1 cellular context compared by ENCODE assay signal in genomic region chr16:50152807-50153647, GRCh38.
TF ChIP-seq lines count a peak whose summit lies in the region.

Gene TENT4B, plus strand, starts transcription at chr16:50153306. Its CDS starts 316 bp downstream, at chr16:50153622.

TF ChIP-seq in HepG2, 621 proteins besides CTCF, POLR2A, EP300 and RAD21 (continued from another document and continues in another):
- TF ChIP-seq ZXDC (CRISPR knock-in tag; IDR thresholded peaks at IDR 0.05) (peak; percentile 58; the same call in 1 of the 2 replicates), ZNF546 (CRISPR knock-in tag; conservative IDR thresholded peaks at IDR 0.05) (peak; percentile 70; the same call in 1 of the 2 replicates), SP1 (IDR thresholded peaks at IDR 0.05) (no peak), SP1 (CRISPR knock-in tag; IDR thresholded peaks at IDR 0.05) (peak; percentile 83), NCOA2 (CRISPR knock-in tag; IDR thresholded peaks at IDR 0.05) (no peak), ZNF382 (CRISPR knock-in tag; IDR thresholded peaks at IDR 0.05; ENCODE audit: borderline replicate concordance) (no peak), ZNF839 (CRISPR knock-in tag; IDR thresholded peaks at IDR 0.05; ENCODE audit: borderline replicate concordance) (peak; percentile 96), THAP7 (CRISPR knock-in tag; IDR thresholded peaks at IDR 0.05) (peak; percentile 31; the same call in 1 of the 2 replicates), ZNF550 (CRISPR knock-in tag; IDR thresholded peaks at IDR 0.05; ENCODE audit: borderline replicate concordance) (peak; percentile 70; the same call in 1 of the 2 replicates), THAP8 (CRISPR knock-in tag; IDR thresholded peaks at IDR 0.05; ENCODE audit: borderline replicate concordance) (peak; percentile 86; the same call in 1 of the 2 replicates), BRCA1 (CRISPR knock-in tag; IDR thresholded peaks at IDR 0.05) (no peak; the same call in 1 of the 2 replicates), ZFYVE20 (CRISPR knock-in tag; IDR thresholded peaks at IDR 0.05; ENCODE audit: borderline replicate concordance, low read depth) (peak; percentile 92), KLF6 (CRISPR knock-in tag; IDR thresholded peaks at IDR 0.05) (peak; percentile 94; the same call in 1 of the 2 replicates), CEBPG (CRISPR knock-in tag; IDR thresholded peaks at IDR 0.05) (no peak; the same call in 1 of the 2 replicates), CREM (IDR thresholded peaks at IDR 0.05) (no peak), CREM (CRISPR knock-in tag; IDR thresholded peaks at IDR 0.05) (no peak), ATF4 (CRISPR knock-in tag; IDR thresholded peaks at IDR 0.05) (no peak), SIN3A (IDR thresholded peaks at IDR 0.05; ENCODE audit: borderline replicate concordance, low read depth, low read length) (peak; percentile 67; the same call in 1 of the 2 replicates), ZNF33B (CRISPR knock-in tag; IDR thresholded peaks at IDR 0.05) (peak; percentile 75; the same call in 1 of the 2 replicates), ZNF225 (CRISPR knock-in tag; IDR thresholded peaks at IDR 0.05) (peak; percentile 97), SOX5 (CRISPR knock-in tag; IDR thresholded peaks at IDR 0.05; ENCODE audit: borderline replicate concordance) (no peak), ZNF337 (CRISPR knock-in tag; IDR thresholded peaks at IDR 0.05; ENCODE audit: borderline replicate concordance, low read depth) (peak; percentile 62; the same call in 1 of the 2 replicates), ZFP82 (CRISPR knock-in tag; IDR thresholded peaks at IDR 0.05; ENCODE audit: borderline replicate concordance) (no peak; the same call in 1 of the 2 replicates), ZNF431 (CRISPR knock-in tag; IDR thresholded peaks at IDR 0.05; ENCODE audit: borderline replicate concordance, low read depth) (0 out of 2 replicates have a peak, but pooled peaks have one; percentile 37), MAX (IDR thresholded peaks at IDR 0.05) (peak; percentile 83), ZNF770 (CRISPR knock-in tag; IDR thresholded peaks at IDR 0.05) (peak; percentile 61), ZNF160 (CRISPR knock-in tag; IDR thresholded peaks at IDR 0.05) (peak; percentile 57; the same call in 1 of the 2 replicates), ZNF564 (CRISPR knock-in tag; IDR thresholded peaks at IDR 0.05) (peak; percentile 77; the same call in 1 of the 2 replicates), KDM6A (CRISPR knock-in tag; IDR thresholded peaks at IDR 0.05; ENCODE audit: low read depth) (no peak), KMT2A (CRISPR knock-in tag; IDR thresholded peaks at IDR 0.05) (peak; percentile 71; the same call in 1 of the 2 replicates), ZNF562 (CRISPR knock-in tag; IDR thresholded peaks at IDR 0.05; ENCODE audit: borderline replicate concordance) (no peak), ZNF253 (CRISPR knock-in tag; IDR thresholded peaks at IDR 0.05; ENCODE audit: borderline replicate concordance) (peak; percentile 46; the same call in 1 of the 2 replicates), KDM1A (CRISPR knock-in tag; IDR thresholded peaks at IDR 0.05) (no peak), ZNF558 (CRISPR knock-in tag; IDR thresholded peaks at IDR 0.05; ENCODE audit: borderline replicate concordance) (peak; percentile 86; the same call in 1 of the 2 replicates), POGZ (CRISPR knock-in tag; IDR thresholded peaks at IDR 0.05) (peak; percentile 86), BORCS8-MEF2B (CRISPR knock-in tag; IDR thresholded peaks at IDR 0.05) (peak; percentile 73), IRX3 (CRISPR knock-in tag; IDR thresholded peaks at IDR 0.05; ENCODE audit: borderline replicate concordance, low read depth) (peak; percentile 54; the same call in 1 of the 2 replicates), ZSCAN21 (CRISPR knock-in tag; IDR thresholded peaks at IDR 0.05; ENCODE audit: borderline replicate concordance) (peak; percentile 98), ATF2 (CRISPR knock-in tag; IDR thresholded peaks at IDR 0.05) (peak; percentile 68), ZNF101 (CRISPR knock-in tag; IDR thresholded peaks at IDR 0.05; ENCODE audit: borderline replicate concordance, low read depth) (no peak), HNRNPK (IDR thresholded peaks at IDR 0.05; ENCODE audit: low read depth, low read length, poor library complexity, severe bottlenecking) (peak; percentile 87), RBFOX2 (IDR thresholded peaks at IDR 0.05; ENCODE audit: low read depth, low read length) (peak; percentile 96), ZNF18 (CRISPR knock-in tag; IDR thresholded peaks at IDR 0.05; ENCODE audit: insufficient replicate concordance) (no peak), ZNF17 (CRISPR knock-in tag; IDR thresholded peaks at IDR 0.05) (no peak), GATA4 (IDR thresholded peaks at IDR 0.05; ENCODE audit: borderline replicate concordance, low read depth) (0 out of 2 replicates have a peak, but pooled peaks have one; percentile 25), ZNF333 (CRISPR knock-in tag; IDR thresholded peaks at IDR 0.05; ENCODE audit: borderline replicate concordance) (peak; percentile 97), ZBTB25 (CRISPR knock-in tag; IDR thresholded peaks at IDR 0.05) (0 out of 2 replicates have a peak, but pooled peaks have one; percentile 26), ZNF264 (CRISPR knock-in tag; IDR thresholded peaks at IDR 0.05) (0 out of 2 replicates have a peak, but pooled peaks have one; percentile 17), TBP (CRISPR knock-in tag; IDR thresholded peaks at IDR 0.05) (no peak), HBP1 (CRISPR knock-in tag; IDR thresholded peaks at IDR 0.05; ENCODE audit: low read depth) (peak; percentile 76; the same call in 1 of the 2 replicates), ZNF383 (CRISPR knock-in tag; IDR thresholded peaks at IDR 0.05; ENCODE audit: borderline replicate concordance) (no peak), ZNF788 (CRISPR knock-in tag; IDR thresholded peaks at IDR 0.05; ENCODE audit: borderline replicate concordance) (peak; percentile 93), KDM4B (CRISPR knock-in tag; IDR thresholded peaks at IDR 0.05) (no peak)
